8 cellular contexts compared by ENCODE assay signal in genomic region chr12:6778212-6778570, GRCh38. TPM values are rescaled to one million over a fixed set of nuclear protein-coding genes. Genes with fewer than 3 reads are reported as not detected.
DNase-seq lines count a peak whose midpoint lies in the region; ATAC-seq and TF ChIP-seq lines count a peak whose summit lies in the region.

No MANE protein-coding gene starts in this region.

- no peak for ATAC-seq in naive thymus-derived CD8-positive, alpha-beta T cell
- no peak for ATAC-seq in GM21390 (IDR thresholded peaks at IDR 0.05; ENCODE audit: unreplicated experiment)

- peak; percentile 70 to 80 for DNase-seq in Caco-2
- DNase-seq in NCI-H2107 (lab: John Stamatoyannopoulos, UW) = peak; percentile 21
- no peak for DNase-seq in effector memory CD4-positive, alpha-beta T cell
- DNase-seq in naive thymus-derived CD8-positive, alpha-beta T cell = no peak
- no peak for DNase-seq in DMS153 (lab: John Stamatoyannopoulos, UW)
- DNase-seq in germinal center (ENCODE audit: low spot score) = no peak
- DNase-seq in SKM-1 (lab: John Stamatoyannopoulos, UW; ENCODE audit: unreplicated experiment) = no peak

- no peaks in the 10 kb centered on the region for H3K9me3 Mint-ChIP-seq in Caco-2 (ENCODE audit: unreplicated experiment)
- no peaks in the 10 kb centered on the region for H3K9me3 Mint-ChIP-seq in naive thymus-derived CD8-positive, alpha-beta T cell

- peak overlapping the region; percentile 58 for H3K27ac Mint-ChIP-seq in Caco-2 (ENCODE audit: unreplicated experiment)
- H3K27ac Mint-ChIP-seq in naive thymus-derived CD8-positive, alpha-beta T cell = peak overlapping the region in 6 of 10 donors; percentile 30 to 91 (median 68)

- H3K27me3 Mint-ChIP-seq in Caco-2 (ENCODE audit: insufficient read depth, unreplicated experiment) = no peaks in the 10 kb centered on the region
- H3K27me3 Mint-ChIP-seq in naive thymus-derived CD8-positive, alpha-beta T cell = peaks cover 7 to 42% (median 24%) of the 10 kb centered on the region in 5 donors

- no peaks in the 10 kb centered on the region for H3K36me3 Mint-ChIP-seq in Caco-2 (ENCODE audit: insufficient read depth, unreplicated experiment)
- no peaks in the 10 kb centered on the region for H3K36me3 Mint-ChIP-seq in naive thymus-derived CD8-positive, alpha-beta T cell

- 0 out of 2 replicates have a peak, but pooled peaks cover under 1% of the 10 kb centered on the region for H3K36me3 ChIP-seq in Caco-2 (ENCODE audit: control insufficient read depth, insufficient read depth, low read length)
- no peaks in the 10 kb centered on the region for H3K36me3 ChIP-seq in effector memory CD4-positive, alpha-beta T cell (ENCODE audit: control insufficient read depth, insufficient read depth, low read length)

- no peak overlapping the region for H3K27ac ChIP-seq in effector memory CD4-positive, alpha-beta T cell (ENCODE audit: insufficient read depth, low read length, poor library complexity, severe bottlenecking)

- CTCF ChIA-PET in Caco-2 (lab: Charles Lee) = interaction anchor here (0.6 to 3.1 kb wide), 10 partner anchors 10 to 240 kb away, joined by 3 to 51 read pairs (median 4); partner anchors contain the start of genes COPS7A, LPCAT3, MLF2 and PTMS

- TF ChIP-seq CTCF in Caco-2 (IDR thresholded peaks at IDR 0.05; ENCODE audit: insufficient read depth in 1 of 2, low read depth in 1 of 2, low read length in 1 of 2, severe bottlenecking in 1 of 2, unreplicated experiment in 1 of 2) = no peak

- peak overlapping the region; percentile 81 for H3K4me3 Mint-ChIP-seq in Caco-2 (ENCODE audit: unreplicated experiment)
- H3K4me3 Mint-ChIP-seq in naive thymus-derived CD8-positive, alpha-beta T cell = peak overlapping the region; percentile 80 to 93 (median 87)

- H3K4me3 ChIP-seq in Caco-2 (ENCODE audit: low read depth, low read length) = peak overlapping the region; percentile 44
- H3K4me3 ChIP-seq in effector memory CD4-positive, alpha-beta T cell (ENCODE audit: insufficient read depth, low read depth, low read length, poor library complexity, severe bottlenecking) = peak overlapping the region; percentile 55

- POLR2A ChIA-PET in Caco-2 (lab: Charles Lee) = interaction anchor here (0.6 to 2.3 kb wide), 4 partner anchors 12 to 238 kb away, joined by 3 to 20 read pairs (median 6); partner anchors contain the start of genes MLF2, PTMS and USP5
- POLR2A ChIA-PET in naive thymus-derived CD8-positive, alpha-beta T cell (lab: Charles Lee) = interaction anchor here (0.7 to 2.0 kb wide), 5 partner anchors 11 to 229 kb away, joined by 3 to 19 read pairs (median 3); partner anchors contain the start of gene MLF2

- H3K9me3 ChIP-seq in Caco-2 = no peaks in the 10 kb centered on the region
- no peaks in the 10 kb centered on the region for H3K9me3 ChIP-seq in effector memory CD4-positive, alpha-beta T cell (ENCODE audit: control insufficient read depth, low read length)

- H3K27me3 ChIP-seq in Caco-2 (replicated peaks; ENCODE audit: control insufficient read depth, insufficient read depth, low read length) = no peaks in the 10 kb centered on the region
- H3K27me3 ChIP-seq in effector memory CD4-positive, alpha-beta T cell (replicated peaks; ENCODE audit: control insufficient read depth, insufficient read depth, low read length, poor library complexity, severe bottlenecking) = peaks cover 16% of the 10 kb centered on the region

- peaks cover 43% of the 10 kb centered on the region for H3K4me1 Mint-ChIP-seq in Caco-2 (ENCODE audit: low read depth, unreplicated experiment)
- peaks cover 22 to 32% (median 31%) of the 10 kb centered on the region in 4 donors for H3K4me1 Mint-ChIP-seq in naive thymus-derived CD8-positive, alpha-beta T cell

- BruUV-seq in Caco-2 (replicated peaks; lab: Mats Ljungman, UMichigan) = no TSS peak

- intact Hi-C loops in Caco-2 (cut with micrococcal nuclease; ENCODE audit: unreplicated experiment) = loop anchor here (2.0 to 5.0 kb wide), 4 partner anchors 56 to 211 kb away; partner anchors contain the start of genes COPS7A and NOP2

- H3K4me1 ChIP-seq in Caco-2 = peaks cover 31% of the 10 kb centered on the region
- peaks cover 29% of the 10 kb centered on the region for H3K4me1 ChIP-seq in effector memory CD4-positive, alpha-beta T cell (ENCODE audit: control insufficient read depth, insufficient read depth, low read length, poor library complexity, severe bottlenecking)

RNA-seq across cellular contexts. Expression of gene LAG3, which starts 5.9 kb away (rescaled TPM):
- 1.9 and 3.2 TPM in 2 replicates for total RNA-seq in Caco-2 (2022)
- total RNA-seq in naive thymus-derived CD8-positive, alpha-beta T cell = under 1 TPM; 0.60 to 0.75 TPM
- 10 to 100 TPM in 1 of 3 donors, under 1 TPM in 2; 0.47 to 14.5 (median 0.59) TPM for polyA plus RNA-seq in naive thymus-derived CD8-positive, alpha-beta T cell

RNA-seq across cellular contexts. Expression of gene CD4, which starts 11.1 kb away (rescaled TPM):
- not detected in 2 replicates for total RNA-seq in Caco-2 (2022)
- total RNA-seq in naive thymus-derived CD8-positive, alpha-beta T cell = 1 to 10 TPM; 1.4 to 1.5 TPM
- 1 to 10 TPM in 1 of 3 donors, under 1 TPM in 2; 0.39 to 1.3 (median 0.53) TPM for polyA plus RNA-seq in naive thymus-derived CD8-positive, alpha-beta T cell

RNA-seq across cellular contexts. Expression of gene PTMS, which starts 12.0 kb away (rescaled TPM):
- total RNA-seq in Caco-2 (2022) = 264 and 285 TPM in 2 replicates
- total RNA-seq in naive thymus-derived CD8-positive, alpha-beta T cell = under 1 TPM in 1 of 2 experiments, not detected in 1; 0.55 TPM
- polyA plus RNA-seq in naive thymus-derived CD8-positive, alpha-beta T cell = 1 to 10 TPM in 1 of 3 donors, not detected in 2; 4.8 TPM

RNA-seq across cellular contexts. Expression of gene MLF2, which starts 25.2 kb away (rescaled TPM):
- total RNA-seq in Caco-2 (2022) = 303 and 309 TPM in 2 replicates
- total RNA-seq in naive thymus-derived CD8-positive, alpha-beta T cell = 10 to 100 TPM; 87.6 to 98.9 TPM
- 100 to 1,000 TPM in 2 of 3 donors, 10 to 100 TPM in 1; 98.5 to 133 (median 126) TPM for polyA plus RNA-seq in naive thymus-derived CD8-positive, alpha-beta T cell

RNA-seq across cellular contexts. Expression of gene GPR162, which starts 43.4 kb away (rescaled TPM):
- total RNA-seq in Caco-2 (2022) = 0.81 and 1.2 TPM in 2 replicates
- not detected for total RNA-seq in naive thymus-derived CD8-positive, alpha-beta T cell
- not detected for polyA plus RNA-seq in naive thymus-derived CD8-positive, alpha-beta T cell

Comparison
In these comparisons a context has a peak if more than half of its experiments do, and no peak if none do; other contexts are left out.
1. DNase-seq: peak in Caco-2 (2 of 2) and NCI-H2107 (single experiment); none in effector memory CD4-positive, alpha-beta T cell (0 of 3), naive thymus-derived CD8-positive, alpha-beta T cell (0 of 10), DMS153 (single experiment), germinal center (single experiment) and SKM-1 (single experiment).
2. RNA of gene PTMS, which starts 12.0 kb away (total RNA-seq): 264 to 285 TPM in Caco-2; 0.55 TPM in naive thymus-derived CD8-positive, alpha-beta T cell; every median in the first group is over 100 times any median in the second.